Comparison of ENCODE assay signal across 9 cellular contexts in genomic region chr5:151663617-151664322, GRCh38. TPM values are rescaled to one million over a fixed set of nuclear protein-coding genes. Genes with fewer than 3 reads are reported as not detected.
DNase-seq lines count a peak whose midpoint lies in the region; ATAC-seq lines count a peak whose summit lies in the region.
"Had no signal": no experiment of that assay in that cellular context is flagged by ENCODE, and none has a peak within 500 bp of the region (broad histone marks: within the 10 kb centered on the region; RNA-seq: fewer than 3 reads in every experiment).

No MANE protein-coding gene starts in this region.

- ATAC-seq in GM21786 (IDR thresholded peaks at IDR 0.05; ENCODE audit: unreplicated experiment) (peak; percentile 23), T-helper 17 cell (no peak), Right ventricle myocardium superior (ENCODE audit: poor library complexity) (peak; percentile 82), HG03565 (IDR thresholded peaks at IDR 0.05; ENCODE audit: unreplicated experiment) (no peak), GM19455 (IDR thresholded peaks at IDR 0.05; ENCODE audit: unreplicated experiment) (no peak), GM21825 (IDR thresholded peaks at IDR 0.05; ENCODE audit: unreplicated experiment) (no peak)
- ATAC-seq in stimulated activated memory B cell treated with anti-CD40 and anti-IgM and Interleukin-4, amounts not matched to agents 10 μg/mL and 1 μg/mL and 100 μg/mL, for 72 hours = peak; percentile 50
- no peak for ATAC-seq in effector memory CD8-positive, alpha-beta T cell (replicated peaks)

- no peak overlapping the region for H3K4me3 Mint-ChIP-seq in T-helper 17 cell
- peak overlapping the region; percentile 7 for H3K4me3 Mint-ChIP-seq in stimulated activated memory B cell treated with anti-CD40 and anti-IgM and Interleukin-4, amounts not matched to agents 10 μg/mL and 1 μg/mL and 100 μg/mL, for 72 hours
- no peak overlapping the region for H3K4me3 Mint-ChIP-seq in effector memory CD8-positive, alpha-beta T cell

- H3K27me3 Mint-ChIP-seq in T-helper 17 cell = peaks cover 24% of the 10 kb centered on the region
- H3K27me3 Mint-ChIP-seq in stimulated activated memory B cell treated with anti-CD40 and anti-IgM and Interleukin-4, amounts not matched to agents 10 μg/mL and 1 μg/mL and 100 μg/mL, for 72 hours = no peaks in the 10 kb centered on the region
- peaks cover 9 to 30% of the 10 kb centered on the region in 2 donors for H3K27me3 Mint-ChIP-seq in effector memory CD8-positive, alpha-beta T cell

- H3K9me3 ChIP-seq in T-helper 17 cell (ENCODE audit: control insufficient read depth, low read length, poor library complexity, severe bottlenecking) = no peaks in the 10 kb centered on the region

- peaks cover 11% of the 10 kb centered on the region for H3K4me1 Mint-ChIP-seq in T-helper 17 cell
- peaks cover 29% of the 10 kb centered on the region for H3K4me1 Mint-ChIP-seq in stimulated activated memory B cell treated with anti-CD40 and anti-IgM and Interleukin-4, amounts not matched to agents 10 μg/mL and 1 μg/mL and 100 μg/mL, for 72 hours
- peaks cover 0 to 4% of the 10 kb centered on the region in 2 donors for H3K4me1 Mint-ChIP-seq in effector memory CD8-positive, alpha-beta T cell (ENCODE audit: low read depth in 2 of 2)

- H3K9me3 Mint-ChIP-seq in stimulated activated memory B cell treated with anti-CD40 and anti-IgM and Interleukin-4, amounts not matched to agents 10 μg/mL and 1 μg/mL and 100 μg/mL, for 72 hours = no peaks in the 10 kb centered on the region
- H3K9me3 Mint-ChIP-seq in effector memory CD8-positive, alpha-beta T cell = no peaks in the 10 kb centered on the region

- DNase-seq in T-helper 17 cell (no peak), Right ventricle myocardium superior (peak; percentile 61)
- DNase-seq in effector memory CD8-positive, alpha-beta T cell = no peak
- DNase-seq: stimulated activated CD8-positive, alpha-beta memory T cell treated with anti-CD3 and anti-CD28 coated beads, Interleukin-4, amount 100 ng/mL, for 48 hours had no signal

- peak overlapping the region; percentile 21 for H3K27ac Mint-ChIP-seq in T-helper 17 cell
- peak overlapping the region; percentile 65 for H3K27ac Mint-ChIP-seq in stimulated activated memory B cell treated with anti-CD40 and anti-IgM and Interleukin-4, amounts not matched to agents 10 μg/mL and 1 μg/mL and 100 μg/mL, for 72 hours
- no peak overlapping the region for H3K27ac Mint-ChIP-seq in effector memory CD8-positive, alpha-beta T cell

- H3K36me3 Mint-ChIP-seq in T-helper 17 cell (ENCODE audit: low read depth) = no peaks in the 10 kb centered on the region
- H3K36me3 Mint-ChIP-seq in stimulated activated memory B cell treated with anti-CD40 and anti-IgM and Interleukin-4, amounts not matched to agents 10 μg/mL and 1 μg/mL and 100 μg/mL, for 72 hours = no peaks in the 10 kb centered on the region
- no peaks in the 10 kb centered on the region for H3K36me3 Mint-ChIP-seq in effector memory CD8-positive, alpha-beta T cell (ENCODE audit: insufficient read depth)

- intact Hi-C loops in Right ventricle myocardium superior (cut with DNase I) = no loop called here

RNA-seq across cellular contexts. Expression of gene SPARC, which starts 22.9 kb away (rescaled TPM):
- total RNA-seq in T-helper 17 cell (100 to 1,000 TPM in 1 of 2 donors, 10 to 100 TPM in 1; 12.5 to 494 TPM), Right ventricle myocardium superior (435 TPM)

Comparison
In these comparisons a context has a peak if more than half of its experiments do, and no peak if none do; other contexts are left out.
1. ATAC-seq: peak in GM21786 (single experiment), Right ventricle myocardium superior (single experiment) and stimulated activated memory B cell treated with anti-CD40 and anti-IgM and Interleukin-4, amounts not matched to agents 10 μg/mL and 1 μg/mL and 100 μg/mL, for 72 hours (single experiment); none in T-helper 17 cell (single experiment), HG03565 (single experiment), GM19455 (single experiment), effector memory CD8-positive, alpha-beta T cell (single experiment) and GM21825 (single experiment).
2. H3K27ac Mint-ChIP-seq: peak in T-helper 17 cell (single experiment) and stimulated activated memory B cell treated with anti-CD40 and anti-IgM and Interleukin-4, amounts not matched to agents 10 μg/mL and 1 μg/mL and 100 μg/mL, for 72 hours (single experiment); none in effector memory CD8-positive, alpha-beta T cell (0 of 2).